8 cellular contexts compared by ENCODE assay signal in genomic region chr19:45177817-45178261, GRCh38. TPM values are rescaled to one million over a fixed set of nuclear protein-coding genes. Genes with fewer than 3 reads are reported as not detected.
DNase-seq lines count a peak whose midpoint lies in the region; ATAC-seq, FAIRE-seq and TF ChIP-seq lines count a peak whose summit lies in the region.

Gene TRAPPC6A (minus strand): TSS chr19:45178237. CDS start chr19:45178218, 19 bp downstream.

- no peak for FAIRE-seq in pancreas (lab: Jason Lieb, UNC)

- TF ChIP-seq CTCF in WI38 (IDR thresholded peaks at IDR 0.05; ENCODE audit: low read depth, low read length): no peak
- TF ChIP-seq CTCF in pancreas (IDR thresholded peaks at IDR 0.05): no peak

- H3K4me3 ChIP-seq in WI38 (ENCODE audit: low read depth, low read length): peak within 1 kb of the TSS; percentile 84
- H3K4me3 ChIP-seq in pancreas: peak within 1 kb of the TSS; percentile 58 to 90 (median 68)

- peaks cover 2% of the 10 kb centered on the region for H3K36me3 Mint-ChIP-seq in activated naive CD4-positive, alpha-beta T cell treated with anti-CD3 and anti-CD28 coated beads for 36 hours (ENCODE audit: low read depth)

- CTCF ChIA-PET in activated naive CD4-positive, alpha-beta T cell treated with anti-CD3 and anti-CD28 coated beads for 36 hours (lab: Charles Lee): interaction anchor here (0.7 to 1.4 kb wide), 4 partner anchors 9 to 176 kb away, joined by 3 read pairs; partner anchors contain the start of gene CLASRP

- H3K4me1 ChIP-seq in pancreas: peaks cover 5 to 16% (median 15%) of the 10 kb centered on the region in 3 donors

- no peaks in the 10 kb centered on the region for H3K9me3 ChIP-seq in pancreas

- no peaks in the 10 kb centered on the region for H3K27me3 Mint-ChIP-seq in activated naive CD4-positive, alpha-beta T cell treated with anti-CD3 and anti-CD28 coated beads for 36 hours (ENCODE audit: low read depth)

- H3K27ac ChIP-seq in pancreas: peak within 1 kb of the TSS; percentile 75 to 88 (median 83)

- no peaks in the 10 kb centered on the region for H3K27me3 ChIP-seq in pancreas

- peaks cover 46% of the 10 kb centered on the region for H3K4me1 Mint-ChIP-seq in activated naive CD4-positive, alpha-beta T cell treated with anti-CD3 and anti-CD28 coated beads for 36 hours (ENCODE audit: low read depth)

- intact Hi-C loops in activated naive CD4-positive, alpha-beta T cell treated with anti-CD3 and anti-CD28 coated beads for 36 hours (cut with micrococcal nuclease): loop anchor here (1.0 to 10.0 kb wide), 11 partner anchors 14 to 517 kb away; partner anchors contain the start of genes BCL3, CLPTM1, ERCC2 and GEMIN7
- intact Hi-C loops in pancreas (cut with DNase I): no loop called here

- H3K4me3 Mint-ChIP-seq in activated naive CD4-positive, alpha-beta T cell treated with anti-CD3 and anti-CD28 coated beads for 36 hours: peak within 1 kb of the TSS; percentile 80

- WGBS in pancreas, 2 donors: 1% methylated on average over 31 to 36 of the region's 36 CpGs

- no peaks in the 10 kb centered on the region for H3K9me3 Mint-ChIP-seq in activated naive CD4-positive, alpha-beta T cell treated with anti-CD3 and anti-CD28 coated beads for 36 hours

- H3K27ac Mint-ChIP-seq in activated naive CD4-positive, alpha-beta T cell treated with anti-CD3 and anti-CD28 coated beads for 36 hours: peak within 1 kb of the TSS; percentile 86

- ATAC-seq in pancreas: peak; percentile 0 to 5 (median 2)

- no peaks in the 10 kb centered on the region for H3K36me3 ChIP-seq in pancreas

- DNase-seq in activated naive CD4-positive, alpha-beta T cell treated with anti-CD3 and anti-CD28 coated beads for 36 hours: no peak
- DNase-seq in activated naive CD4-positive, alpha-beta T cell treated with anti-CD3 and anti-CD28 coated beads, Interleukin-2, amount 50 U/mL, for 16 hours: no peak
- DNase-seq in HT-29 (ENCODE audit: low spot score) (no peak), glomerular endothelial cell (ENCODE audit: extremely low read depth, low read depth, low spot score) (no peak), pancreas (no peak), NCI-H2107 (lab: John Stamatoyannopoulos, UW) (no peak), NCI-H187 treated with DMSO at 0.1 percent for 48 hours (lab: John Stamatoyannopoulos, UW) (no peak)

RNA-seq across cellular contexts. Expression of gene TRAPPC6A, which starts in this region (rescaled TPM):
- 10 to 100 TPM; 28.1 to 28.4 TPM for total RNA-seq in activated naive CD4-positive, alpha-beta T cell treated with anti-CD3 and anti-CD28 coated beads for 36 hours
- 34.2 and 51.1 TPM in 2 replicates for total RNA-seq in HT-29 (2014; rRNA removed; shearing (Covaris generic))
- total RNA-seq in glomerular endothelial cell (19.4 and 25.3 TPM in 2 replicates), pancreas (10 to 100 TPM in 5 of 6 donors, 1 to 10 TPM in 1; 9.7 to 18.9 (median 12.8) TPM)
- polyA plus RNA-seq in pancreas: 10 to 100 TPM; 19.3 to 37.9 TPM
